Comparison of ENCODE assay signal across 8 cellular contexts in the genomic region with DNA sequence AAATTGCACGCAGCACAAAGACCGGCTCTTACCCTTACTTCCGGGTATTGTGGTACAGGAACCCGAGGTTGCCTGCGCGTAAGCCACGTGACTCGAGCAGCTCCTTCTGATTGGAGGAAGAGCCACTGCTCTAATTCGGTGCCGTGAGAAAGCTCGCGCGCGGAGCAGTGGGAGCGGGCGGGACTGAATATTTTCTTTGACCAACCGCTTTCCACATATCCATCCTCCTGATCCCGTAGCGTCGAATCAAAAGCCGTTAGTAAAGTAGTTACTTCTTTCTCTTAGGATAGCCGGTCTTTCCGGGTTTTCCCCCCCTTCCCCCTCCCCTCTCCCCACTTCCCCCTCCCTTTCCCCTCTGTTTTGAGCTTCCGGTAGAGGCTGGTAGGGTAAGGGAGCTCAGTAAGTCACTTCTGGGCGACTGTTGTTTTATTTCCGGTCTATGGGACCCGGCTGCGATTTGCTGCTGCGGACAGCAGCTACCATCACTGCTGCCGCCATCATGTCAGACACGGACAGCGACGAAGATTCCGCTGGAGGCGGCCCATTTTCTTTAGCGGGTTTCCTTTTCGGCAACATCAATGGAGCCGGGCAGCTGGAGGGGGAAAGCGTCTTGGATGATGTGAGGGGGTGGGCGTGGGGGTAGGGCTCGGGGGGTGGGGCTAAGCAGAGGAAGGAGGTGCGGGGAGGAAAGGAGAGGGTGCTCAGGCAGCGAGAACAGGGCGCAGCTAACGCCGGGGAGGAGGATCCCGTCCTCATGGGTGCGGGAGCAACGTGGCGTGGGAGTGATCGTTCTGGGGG. TPM values are rescaled to one million over a fixed set of nuclear protein-coding genes. Genes with fewer than 3 reads are reported as not detected.
DNase-seq lines count a peak whose midpoint lies in the region; ATAC-seq and TF ChIP-seq lines count a peak whose summit lies in the region.

A gene with protein sequence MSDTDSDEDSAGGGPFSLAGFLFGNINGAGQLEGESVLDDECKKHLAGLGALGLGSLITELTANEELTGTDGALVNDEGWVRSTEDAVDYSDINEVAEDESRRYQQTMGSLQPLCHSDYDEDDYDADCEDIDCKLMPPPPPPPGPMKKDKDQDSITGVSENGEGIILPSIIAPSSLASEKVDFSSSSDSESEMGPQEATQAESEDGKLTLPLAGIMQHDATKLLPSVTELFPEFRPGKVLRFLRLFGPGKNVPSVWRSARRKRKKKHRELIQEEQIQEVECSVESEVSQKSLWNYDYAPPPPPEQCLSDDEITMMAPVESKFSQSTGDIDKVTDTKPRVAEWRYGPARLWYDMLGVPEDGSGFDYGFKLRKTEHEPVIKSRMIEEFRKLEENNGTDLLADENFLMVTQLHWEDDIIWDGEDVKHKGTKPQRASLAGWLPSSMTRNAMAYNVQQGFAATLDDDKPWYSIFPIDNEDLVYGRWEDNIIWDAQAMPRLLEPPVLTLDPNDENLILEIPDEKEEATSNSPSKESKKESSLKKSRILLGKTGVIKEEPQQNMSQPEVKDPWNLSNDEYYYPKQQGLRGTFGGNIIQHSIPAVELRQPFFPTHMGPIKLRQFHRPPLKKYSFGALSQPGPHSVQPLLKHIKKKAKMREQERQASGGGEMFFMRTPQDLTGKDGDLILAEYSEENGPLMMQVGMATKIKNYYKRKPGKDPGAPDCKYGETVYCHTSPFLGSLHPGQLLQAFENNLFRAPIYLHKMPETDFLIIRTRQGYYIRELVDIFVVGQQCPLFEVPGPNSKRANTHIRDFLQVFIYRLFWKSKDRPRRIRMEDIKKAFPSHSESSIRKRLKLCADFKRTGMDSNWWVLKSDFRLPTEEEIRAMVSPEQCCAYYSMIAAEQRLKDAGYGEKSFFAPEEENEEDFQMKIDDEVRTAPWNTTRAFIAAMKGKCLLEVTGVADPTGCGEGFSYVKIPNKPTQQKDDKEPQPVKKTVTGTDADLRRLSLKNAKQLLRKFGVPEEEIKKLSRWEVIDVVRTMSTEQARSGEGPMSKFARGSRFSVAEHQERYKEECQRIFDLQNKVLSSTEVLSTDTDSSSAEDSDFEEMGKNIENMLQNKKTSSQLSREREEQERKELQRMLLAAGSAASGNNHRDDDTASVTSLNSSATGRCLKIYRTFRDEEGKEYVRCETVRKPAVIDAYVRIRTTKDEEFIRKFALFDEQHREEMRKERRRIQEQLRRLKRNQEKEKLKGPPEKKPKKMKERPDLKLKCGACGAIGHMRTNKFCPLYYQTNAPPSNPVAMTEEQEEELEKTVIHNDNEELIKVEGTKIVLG (N-terminal part only) (plus strand): TSS at position 482 of the 798 bp plus-strand sequence. CDS start 18 bp downstream, at position 500.

- peaks cover 4% of the 10 kb centered on the region for H3K4me1 ChIP-seq in osteoblast (ENCODE audit: insufficient read depth, low read length)
- peaks cover 3 to 13% of the 10 kb centered on the region in 2 donors for H3K4me1 ChIP-seq in thoracic aorta (ENCODE audit: control insufficient read depth in 1 of 2, low read depth in 2 of 2)

- H3K4me2 ChIP-seq in SU-DHL-6 (ENCODE audit: low read depth, low read length, poor library complexity, severe bottlenecking) (peak within 1 kb of the TSS; percentile 91), osteoblast (ENCODE audit: insufficient read depth, low read length) (peak within 1 kb of the TSS; percentile 84)

- H3K4me1 Mint-ChIP-seq in activated naive CD8-positive, alpha-beta T cell treated with anti-CD3 and anti-CD28 coated beads, Interleukin-2, amount 10 ng/mL, durations not matched to agents 7 days and 5 days = peaks cover 13% of the 10 kb centered on the region
- H3K4me1 Mint-ChIP-seq in glutamatergic neuron (ENCODE audit: low read depth, unreplicated experiment) = peaks cover 6% of the 10 kb centered on the region

- TF ChIP-seq POLR2A in GM10847 (IDR thresholded peaks at IDR 0.05; ENCODE audit: extremely low read depth, insufficient read length) = peak; percentile 49

- no peaks in the 10 kb centered on the region for H3K9me2 ChIP-seq in SU-DHL-6 (replicated peaks; ENCODE audit: insufficient read depth, low read length)

- H3K27ac ChIP-seq in SU-DHL-6 (ENCODE audit: low read depth, low read length) (peak within 1 kb of the TSS; percentile 80), osteoblast (ENCODE audit: low read depth, low read length) (peak within 1 kb of the TSS; percentile 97), thoracic aorta (peak within 1 kb of the TSS; percentile 94 to 96)

- peak; percentile 92 for DNase-seq in NCI-H128 (lab: John Stamatoyannopoulos, UW; ENCODE audit: unreplicated experiment)
- peak; percentile 81 for DNase-seq in activated naive CD8-positive, alpha-beta T cell treated with anti-CD3 and anti-CD28 coated beads, Interleukin-2, amount 10 ng/mL, durations not matched to agents 7 days and 5 days
- DNase-seq in glutamatergic neuron = peak; percentile 84
- DNase-seq in osteoblast (ENCODE audit: insufficient read length, low spot score, missing footprints) = peak; percentile 92
- peak; percentile 83 for DNase-seq in thoracic aorta (ENCODE audit: low spot score)

- H3K27me3 ChIP-seq in SU-DHL-6 (ENCODE audit: low read length) (no peaks in the 10 kb centered on the region), osteoblast (ENCODE audit: insufficient read depth, low read length) (no peaks in the 10 kb centered on the region), thoracic aorta (replicated peaks; ENCODE audit: insufficient read depth) (no peaks in the 10 kb centered on the region)

- no peaks in the 10 kb centered on the region for H4K20me1 ChIP-seq in SU-DHL-6 (ENCODE audit: low read depth, low read length)
- H4K20me1 ChIP-seq in osteoblast (ENCODE audit: insufficient read depth, low read length) = peaks cover 2% of the 10 kb centered on the region

- peak within 1 kb of the TSS; percentile 93 for H3K4me3 ChIP-seq in SU-DHL-6 (ENCODE audit: insufficient read depth, low read length, poor library complexity, severe bottlenecking)
- H3K4me3 ChIP-seq in osteoblast (ENCODE audit: insufficient read depth, low read length) = peak within 1 kb of the TSS; percentile 84
- H3K4me3 ChIP-seq in thoracic aorta = peak within 1 kb of the TSS; percentile 84

- no peaks in the 10 kb centered on the region for H3K27me3 Mint-ChIP-seq in activated naive CD8-positive, alpha-beta T cell treated with anti-CD3 and anti-CD28 coated beads, Interleukin-2, amount 10 ng/mL, durations not matched to agents 7 days and 5 days
- H3K27me3 Mint-ChIP-seq in glutamatergic neuron (ENCODE audit: unreplicated experiment) = peaks cover 1% of the 10 kb centered on the region

- POLR2A ChIA-PET in activated naive CD8-positive, alpha-beta T cell treated with anti-CD3 and anti-CD28 coated beads, Interleukin-2, amount 10 ng/mL, durations not matched to agents 7 days and 5 days (lab: Charles Lee) = interaction anchor here (0.6 to 2.5 kb wide), 19 partner anchors 9 to 911 kb away, joined by 3 to 29 read pairs (median 4); a partner anchor contains a TSS

- H3K4me3 Mint-ChIP-seq in activated naive CD8-positive, alpha-beta T cell treated with anti-CD3 and anti-CD28 coated beads, Interleukin-2, amount 10 ng/mL, durations not matched to agents 7 days and 5 days = peak within 1 kb of the TSS; percentile 97
- peak within 1 kb of the TSS; percentile 98 for H3K4me3 Mint-ChIP-seq in glutamatergic neuron (ENCODE audit: unreplicated experiment)

- peak within 1 kb of the TSS; percentile 98 for H3K27ac Mint-ChIP-seq in activated naive CD8-positive, alpha-beta T cell treated with anti-CD3 and anti-CD28 coated beads, Interleukin-2, amount 10 ng/mL, durations not matched to agents 7 days and 5 days
- peak within 1 kb of the TSS; percentile 97 for H3K27ac Mint-ChIP-seq in glutamatergic neuron (ENCODE audit: unreplicated experiment)

- H2AFZ ChIP-seq in SU-DHL-6 (ENCODE audit: low read depth, low read length, severe bottlenecking) (no peak within 1 kb of the TSS), osteoblast (ENCODE audit: low read length) (peak within 1 kb of the TSS; percentile 80)

- H3K36me3 ChIP-seq in SU-DHL-6 (ENCODE audit: low read length) (no peaks in the 10 kb centered on the region), osteoblast (ENCODE audit: insufficient read depth, low read length) (peaks cover 7% of the 10 kb centered on the region), thoracic aorta (no peaks in the 10 kb centered on the region)

- H3K9ac ChIP-seq in SU-DHL-6 (ENCODE audit: low read length) = peak within 1 kb of the TSS; percentile 98

- H3F3A ChIP-seq in SU-DHL-6 (ENCODE audit: insufficient read depth) = no peaks in the 10 kb centered on the region

- ATAC-seq in HG02678 (IDR thresholded peaks at IDR 0.05; ENCODE audit: unreplicated experiment) (peak; percentile 92), thoracic aorta (ENCODE audit: insufficient number of reproducible peaks, low FRiP score, low read depth) (peak; percentile 93)
- peak; percentile 93 for ATAC-seq in activated naive CD8-positive, alpha-beta T cell treated with anti-CD3 and anti-CD28 coated beads, Interleukin-2, amount 10 ng/mL, durations not matched to agents 7 days and 5 days (ENCODE audit: low read depth)

- TF ChIP-seq CTCF in SU-DHL-6 (IDR thresholded peaks at IDR 0.05; ENCODE audit: insufficient read depth, low read length, poor library complexity, severe bottlenecking) = no peak
- no peak for TF ChIP-seq CTCF in glutamatergic neuron (IDR thresholded peaks at IDR 0.05; ENCODE audit: partially characterized antibody, unreplicated experiment)
- TF ChIP-seq CTCF in osteoblast (IDR thresholded peaks at IDR 0.05; ENCODE audit: extremely low read depth, low read depth, low read length) = no peak
- TF ChIP-seq CTCF in thoracic aorta (IDR thresholded peaks at IDR 0.05) = no peak

- H3K36me3 Mint-ChIP-seq in activated naive CD8-positive, alpha-beta T cell treated with anti-CD3 and anti-CD28 coated beads, Interleukin-2, amount 10 ng/mL, durations not matched to agents 7 days and 5 days = peaks cover 12% of the 10 kb centered on the region
- no peaks in the 10 kb centered on the region for H3K36me3 Mint-ChIP-seq in glutamatergic neuron (ENCODE audit: unreplicated experiment)

- H3K9me3 ChIP-seq in SU-DHL-6 (ENCODE audit: insufficient read depth, low read length) (no peaks in the 10 kb centered on the region), osteoblast (ENCODE audit: low read depth, low read length) (no peaks in the 10 kb centered on the region), thoracic aorta (no peaks in the 10 kb centered on the region)

- no peaks in the 10 kb centered on the region for H3K9me3 Mint-ChIP-seq in activated naive CD8-positive, alpha-beta T cell treated with anti-CD3 and anti-CD28 coated beads, Interleukin-2, amount 10 ng/mL, durations not matched to agents 7 days and 5 days
- H3K9me3 Mint-ChIP-seq in glutamatergic neuron (ENCODE audit: unreplicated experiment) = peaks cover 7% of the 10 kb centered on the region

- H3K79me2 ChIP-seq in SU-DHL-6 (ENCODE audit: insufficient read depth, low read length) (peaks cover 32% of the 10 kb centered on the region), osteoblast (ENCODE audit: insufficient read depth, low read length) (peaks cover 36% of the 10 kb centered on the region)

RNA-seq across cellular contexts. Expression of the gene that starts here (rescaled TPM):
- 10 to 100 TPM; 64.7 to 66.8 TPM for total RNA-seq in activated naive CD8-positive, alpha-beta T cell treated with anti-CD3 and anti-CD28 coated beads, Interleukin-2, amount 10 ng/mL, durations not matched to agents 7 days and 5 days
- total RNA-seq in glutamatergic neuron (ENCODE audit: unreplicated experiment) (42.1 TPM), osteoblast (25.0 and 31.1 TPM in 2 replicates), thoracic aorta (10 to 100 TPM; 38.0 to 81.0 TPM)

Comparison
In these comparisons a context has a peak if more than half of its experiments do, and no peak if none do; other contexts are left out.
1. Peak in every context shown above with its lines: DNase-seq, ATAC-seq, H3K4me3 ChIP-seq and H3K27ac ChIP-seq.